In the genomic region with DNA sequence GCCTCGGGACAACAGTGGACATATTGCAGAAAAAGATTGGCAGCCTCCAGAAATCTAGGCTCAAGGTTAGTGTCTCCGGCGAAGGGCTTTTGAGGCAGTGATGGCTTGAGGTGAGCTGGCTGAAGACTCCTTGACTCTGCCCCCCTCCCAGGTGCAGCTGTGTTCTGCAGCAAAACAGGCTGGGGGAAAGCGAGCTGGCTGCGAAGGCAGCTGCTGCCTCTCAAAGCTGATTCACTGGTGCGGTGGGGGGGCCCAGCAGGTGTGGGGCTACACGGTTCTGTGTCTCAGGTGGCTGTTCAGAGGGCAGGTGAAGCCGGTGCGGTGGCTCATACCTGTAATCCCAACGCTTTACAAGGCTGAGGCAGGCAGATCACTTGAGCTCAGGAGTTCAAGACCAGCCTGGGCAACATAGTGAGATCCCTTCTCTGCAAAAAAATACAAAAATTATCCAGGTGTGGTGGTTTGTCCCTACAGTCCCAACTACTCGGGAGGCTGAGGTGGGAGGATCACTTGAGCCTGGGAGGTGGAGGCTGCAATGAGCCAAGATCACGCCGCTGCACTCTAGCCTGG, we compare ENCODE assay signal across 1 cellular context.
A peak's percentile ranks its signal among the peaks of the same experiment; 100 is the strongest.
TF ChIP-seq lines count a peak whose summit lies in the region.

No MANE protein-coding gene starts in this region.

TF ChIP-seq in K562, 482 proteins besides CTCF, POLR2A, EP300 and RAD21:
- TF ChIP-seq ZNF121 (CRISPR knock-in tag; conservative IDR thresholded peaks at IDR 0.05) (0 out of 2 replicates have a peak, but pooled peaks have one; percentile 22), SAP30 (IDR thresholded peaks at IDR 0.05; ENCODE audit: borderline replicate concordance, insufficient read depth, low read depth, low read length, poor library complexity, severe bottlenecking) (no peak)
